ENCODE assay signal across 1 cellular context in genomic region chr6:90611543-90611864, GRCh38.
A peak's percentile ranks its signal among the peaks of the same experiment; 100 is the strongest.
TF ChIP-seq lines count a peak whose summit lies in the region.

No MANE protein-coding gene starts in this region.

TF ChIP-seq in H1, 55 proteins besides CTCF, POLR2A, EP300 and RAD21:
- TF ChIP-seq CHD7 (IDR thresholded peaks at IDR 0.05; ENCODE audit: insufficient replicate concordance, low read length) = peak; percentile 31
- no peak for TF ChIP-seq KDM1A (IDR thresholded peaks at IDR 0.05; ENCODE audit: borderline replicate concordance, low read length)
- no peak for TF ChIP-seq ATF2 (IDR thresholded peaks at IDR 0.05; ENCODE audit: low read length)
- TF ChIP-seq CREB1 (IDR thresholded peaks at IDR 0.05) = no peak
- no peak for TF ChIP-seq TBP (IDR thresholded peaks at IDR 0.05; ENCODE audit: low read depth, low read length)
- TF ChIP-seq CHD2 (IDR thresholded peaks at IDR 0.05; ENCODE audit: low read length) = no peak
- no peak for TF ChIP-seq MAFK (IDR thresholded peaks at IDR 0.05; ENCODE audit: low read depth, low read length)
- TF ChIP-seq HDAC2 (IDR thresholded peaks at IDR 0.05; ENCODE audit: borderline replicate concordance in 1 of 2, low read depth in 2 of 2, low read length in 2 of 2) = no peak
- no peak for TF ChIP-seq EZH2 (IDR thresholded peaks at IDR 0.05; ENCODE audit: low read depth, low read length, severe bottlenecking)
- no peak for TF ChIP-seq TAF1 (IDR thresholded peaks at IDR 0.05; ENCODE audit: low read depth, low read length)
- TF ChIP-seq EGR1 (IDR thresholded peaks at IDR 0.05; ENCODE audit: borderline replicate concordance, low read depth, low read length) = no peak
- no peak for TF ChIP-seq RNF2 (IDR thresholded peaks at IDR 0.05; ENCODE audit: borderline replicate concordance, low read depth, low read length, missing control alignments, poor library complexity, severe bottlenecking)
- peak; percentile 20 for TF ChIP-seq ASH2L (IDR thresholded peaks at IDR 0.05; ENCODE audit: low read length)
- no peak for TF ChIP-seq MAX (IDR thresholded peaks at IDR 0.05)
- no peak for TF ChIP-seq JUN (IDR thresholded peaks at IDR 0.05; ENCODE audit: low read depth, low read length)
TF ChIP-seq in H1: peak in this region for 2.
